Comparison of ENCODE assay signal across 17 cellular contexts in the genomic region with DNA sequence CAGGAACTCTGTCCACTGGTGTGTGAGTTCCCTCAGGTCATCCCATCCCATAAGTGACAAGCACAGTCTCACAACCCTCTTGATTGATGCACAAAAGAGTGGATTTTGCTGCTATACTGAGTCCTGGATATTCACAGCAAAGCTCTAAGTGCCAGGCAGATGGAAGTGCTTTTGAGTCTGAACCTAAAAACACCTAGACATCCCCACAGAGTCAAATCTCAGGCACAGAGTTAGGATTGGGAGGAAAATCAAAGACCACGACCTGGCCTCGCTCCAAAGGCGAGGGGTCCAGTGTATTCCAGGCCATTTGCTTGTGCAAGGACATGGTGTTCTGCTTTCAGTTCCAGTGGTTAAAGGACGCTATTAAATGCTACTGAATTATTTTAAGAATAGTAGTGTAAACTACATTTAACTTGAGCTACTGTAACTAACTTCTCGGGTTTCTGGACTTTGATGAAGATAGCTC. TPM values are rescaled to one million over a fixed set of nuclear protein-coding genes. Genes with fewer than 3 reads are reported as not detected.
DNase-seq lines count a peak whose midpoint lies in the region; ATAC-seq and TF ChIP-seq lines count a peak whose summit lies in the region.
"Had no signal": no experiment of that assay in that cellular context is flagged by ENCODE, and none has a peak within 500 bp of the region (broad histone marks: within the 10 kb centered on the region; RNA-seq: fewer than 3 reads in every experiment).

No MANE protein-coding gene starts in this region.

- H3K36me3 Mint-ChIP-seq in nephron (ENCODE audit: low read depth) (no peaks in the 10 kb centered on the region), type B pancreatic cell (no peaks in the 10 kb centered on the region)

- H3K9me3 Mint-ChIP-seq in nephron: no peaks in the 10 kb centered on the region
- H3K9me3 Mint-ChIP-seq in type B pancreatic cell: no peaks in the 10 kb centered on the region
- H3K9me3 Mint-ChIP-seq: activated CD4-positive, alpha-beta memory T cell treated with anti-CD3 and anti-CD28 coated beads for 36 hours; activated naive CD8-positive, alpha-beta T cell treated with anti-CD3 and anti-CD28 coated beads, Interleukin-2, amount 50 U/mL, for 24 hours had no signal

- intact Hi-C loops in heart left ventricle (cut with DNase I) (no loop called here), left cardiac atrium (cut with DNase I) (no loop called here), colonic mucosa (cut with DNase I) (no loop called here), tibial artery (cut with DNase I; ENCODE audit: low total_unique reads) (no loop called here)

- TF ChIP-seq CTCF in heart left ventricle (IDR thresholded peaks at IDR 0.05): no peak
- TF ChIP-seq CTCF in colonic mucosa (IDR thresholded peaks at IDR 0.05): no peak
- no peak for TF ChIP-seq CTCF in nephron (IDR thresholded peaks at IDR 0.05; ENCODE audit: unreplicated experiment in 3 of 3)
- no peak for TF ChIP-seq CTCF in type B pancreatic cell (conservative IDR thresholded peaks at IDR 0.05)
- TF ChIP-seq CTCF in tibial artery (IDR thresholded peaks at IDR 0.05): no peak

- ATAC-seq in heart left ventricle (no peak), left cardiac atrium (no peak), HG03378 (IDR thresholded peaks at IDR 0.05; ENCODE audit: unreplicated experiment) (no peak)
- ATAC-seq: A549; activated naive CD8-positive, alpha-beta T cell treated with anti-CD3 and anti-CD28 coated beads, Interleukin-2, amount 50 U/mL, for 24 hours; foreskin keratinocyte had no signal

- H3K4me3 ChIP-seq in heart left ventricle (no peak overlapping the region), colonic mucosa (no peak overlapping the region), tibial artery (no peak overlapping the region)
- H3K4me3 ChIP-seq: A549, ovary had no signal

- H3K36me3 ChIP-seq in heart left ventricle (peaks cover 0 to 4% (median 0%) of the 10 kb centered on the region in 9 donors), colonic mucosa (no peaks in the 10 kb centered on the region), tibial artery (no peaks in the 10 kb centered on the region)
- H3K36me3 ChIP-seq: ovary had no signal

- H3K27ac ChIP-seq in heart left ventricle (peak overlapping the region in 7 of 12 donors; percentile 0 to 68 (median 26)), colonic mucosa (peak overlapping the region; percentile 63), tibial artery (no peak overlapping the region)
- H3K27ac ChIP-seq: foreskin keratinocyte, ovary had no signal

- DNase-seq in heart left ventricle (no peak), left cardiac atrium (no peak), colonic mucosa (no peak), type B pancreatic cell (ENCODE audit: extremely low spot score, unreplicated experiment) (no peak), tibial artery (no peak)
- no peak for DNase-seq in NK-92 treated with Interleukin-12 subunit alpha and Interleukin-12 subunit beta, amount 100 ng/mL, for 24 hours (lab: John Stamatoyannopoulos, UW)
- DNase-seq: activated CD4-positive, alpha-beta memory T cell treated with anti-CD3 and anti-CD28 coated beads for 36 hours; activated naive CD8-positive, alpha-beta T cell treated with anti-CD3 and anti-CD28 coated beads, Interleukin-2, amount 50 U/mL, for 24 hours; caudate nucleus; foreskin keratinocyte; mammary epithelial cell; NCI-H510A; SK-N-SH had no signal

- no peaks in the 10 kb centered on the region for H3K9me3 ChIP-seq in heart left ventricle
- H3K9me3 ChIP-seq in colonic mucosa: no peaks in the 10 kb centered on the region
- H3K9me3 ChIP-seq in tibial artery: no peaks in the 10 kb centered on the region
- H3K9me3 ChIP-seq: A549, ovary, SK-N-SH had no signal

- H3K9ac ChIP-seq in colonic mucosa (ENCODE audit: low read depth in 2 of 2, low read length in 2 of 2): peak overlapping the region in 1 of 2 donors; percentile 1
- H3K9ac ChIP-seq: SK-N-SH had no signal

- TF ChIP-seq POLR2A in heart left ventricle (IDR thresholded peaks at IDR 0.05): no peak

- H3K27me3 ChIP-seq in heart left ventricle (no peaks in the 10 kb centered on the region), colonic mucosa (no peaks in the 10 kb centered on the region), tibial artery (no peaks in the 10 kb centered on the region)
- H3K27me3 ChIP-seq: foreskin keratinocyte, ovary had no signal

- peak overlapping the region; percentile 57 to 82 (median 77) for H3K27ac Mint-ChIP-seq in nephron
- peak overlapping the region; percentile 87 for H3K27ac Mint-ChIP-seq in type B pancreatic cell
- H3K27ac Mint-ChIP-seq: activated CD4-positive, alpha-beta memory T cell treated with anti-CD3 and anti-CD28 coated beads for 36 hours; activated naive CD8-positive, alpha-beta T cell treated with anti-CD3 and anti-CD28 coated beads, Interleukin-2, amount 50 U/mL, for 24 hours had no signal

- H3K4me1 ChIP-seq in heart left ventricle: peaks cover 14 to 91% (median 68%) of the 10 kb centered on the region in 12 donors
- H3K4me1 ChIP-seq in colonic mucosa: peaks cover 53% of the 10 kb centered on the region
- H3K4me1 ChIP-seq in tibial artery: peaks cover 0 to 62% (median 44%) of the 10 kb centered on the region in 4 donors

- H3K4me3 Mint-ChIP-seq in nephron: peak overlapping the region in 1 of 3 experiments; percentile 52
- H3K4me3 Mint-ChIP-seq in type B pancreatic cell: peak overlapping the region; percentile 71
- H3K4me3 Mint-ChIP-seq: activated CD4-positive, alpha-beta memory T cell treated with anti-CD3 and anti-CD28 coated beads for 36 hours; activated naive CD8-positive, alpha-beta T cell treated with anti-CD3 and anti-CD28 coated beads, Interleukin-2, amount 50 U/mL, for 24 hours had no signal

- no peaks in the 10 kb centered on the region for H3K27me3 Mint-ChIP-seq in nephron (ENCODE audit: low read depth)
- no peaks in the 10 kb centered on the region for H3K27me3 Mint-ChIP-seq in type B pancreatic cell
- H3K27me3 Mint-ChIP-seq: activated CD4-positive, alpha-beta memory T cell treated with anti-CD3 and anti-CD28 coated beads for 36 hours; activated naive CD8-positive, alpha-beta T cell treated with anti-CD3 and anti-CD28 coated beads, Interleukin-2, amount 50 U/mL, for 24 hours had no signal

- peaks cover 69% of the 10 kb centered on the region for H3K4me1 Mint-ChIP-seq in nephron
- peaks cover 72% of the 10 kb centered on the region for H3K4me1 Mint-ChIP-seq in type B pancreatic cell (ENCODE audit: unreplicated experiment)

- 40 to 65% (median 59%) methylated on average over 4 to 5 of the region's 5 CpGs for WGBS in heart left ventricle, 4 donors

RNA-seq across cellular contexts. Expression of a gene that starts 56.8 kb away (rescaled TPM):
- 10 to 100 TPM; 28.6 to 49.4 (median 40.1) TPM for total RNA-seq in heart left ventricle
- 1 to 10 TPM; 8.7 to 9.1 TPM for polyA plus RNA-seq in heart left ventricle
- 10 to 100 TPM; 34.2 to 37.6 TPM for total RNA-seq in left cardiac atrium
- total RNA-seq in colonic mucosa: 10 to 100 TPM; 79.0 to 81.3 TPM
- total RNA-seq in type B pancreatic cell (ENCODE audit: low replicate concordance): 43.9 and 67.0 TPM in 2 replicates

Comparison
In these comparisons a context has a peak if more than half of its experiments do, and no peak if none do; other contexts are left out.
1. H3K27ac ChIP-seq: peak in heart left ventricle (7 of 12) and colonic mucosa (single experiment); none in tibial artery (0 of 2).